Comparison of ENCODE assay signal across 8 cellular contexts in genomic region chr1:45803781-45804670, GRCh38. TPM values are rescaled to one million over a fixed set of nuclear protein-coding genes. Genes with fewer than 3 reads are reported as not detected.
DNase-seq lines count a peak whose midpoint lies in the region; ATAC-seq and TF ChIP-seq lines count a peak whose summit lies in the region.
"Not testable (repeated sequence)": the region's sequence is repeated elsewhere in the genome, so short reads cannot be mapped to it uniquely, and the experiment has no call there.

No MANE protein-coding gene starts in this region.

- peaks cover 49% of the 10 kb centered on the region for H3K79me2 ChIP-seq in ACC112 (ENCODE audit: control insufficient read depth, insufficient read depth, low read length, unreplicated experiment)

- peak; percentile 4 for DNase-seq in NCI-H1694 (lab: John Stamatoyannopoulos, UW)
- DNase-seq in activated CD4-positive, alpha-beta T cell treated with anti-CD3 and anti-CD28 coated beads, Interleukin-2, amount 10 ng/mL, durations not matched to agents 24 days and 14 days, result peak; percentile 75
- DNase-seq in immature natural killer cell; retinal pigment epithelial cell (ENCODE audit: low read depth): not testable (repeated sequence)

- not testable (repeated sequence) for H3K36me3 ChIP-seq in ACC112 (ENCODE audit: insufficient read depth, low read length)

- intact Hi-C loops in activated CD4-positive, alpha-beta T cell treated with anti-CD3 and anti-CD28 coated beads, Interleukin-2, amount 10 ng/mL, durations not matched to agents 24 days and 14 days (cut with micrococcal nuclease), result loop anchor here (1.0 to 5.0 kb wide), 4 partner anchors 53 to 997 kb away; partner anchors contain the start of genes BTBD19, DYNLT4, GPBP1L1 and IPP
- intact Hi-C loops in dendritic cell treated with granulocyte-macrophage colony-stimulating factor and Interleukin-4, amounts not matched to agents 40 ng/mL and 50 ng/mL, for 4 days (cut with micrococcal nuclease), result loop anchor here (2.0 to 5.0 kb wide), 2 partner anchors 52 to 115 kb away; partner anchors contain the start of genes IPP and TMEM69

- H3K27ac Mint-ChIP-seq in activated CD4-positive, alpha-beta T cell treated with anti-CD3 and anti-CD28 coated beads, Interleukin-2, amount 10 ng/mL, durations not matched to agents 24 days and 14 days, result peak overlapping the region; percentile 78
- H3K27ac Mint-ChIP-seq in dendritic cell treated with granulocyte-macrophage colony-stimulating factor and Interleukin-4, amounts not matched to agents 40 ng/mL and 50 ng/mL, for 4 days, result peak overlapping the region; percentile 80
- H3K27ac Mint-ChIP-seq in immature natural killer cell, result peak overlapping the region; percentile 50 to 93 (median 80)

- H3K4me3 ChIP-seq in ACC112 (ENCODE audit: low read depth, low read length), result peak overlapping the region; percentile 93
- H3K4me3 ChIP-seq in retinal pigment epithelial cell (ENCODE audit: low read length), result peak overlapping the region; percentile 79

- not testable (repeated sequence) for TF ChIP-seq CTCF in retinal pigment epithelial cell (conservative IDR thresholded peaks at IDR 0.05; ENCODE audit: low read depth, low read length)

- H3K4me3 Mint-ChIP-seq in activated CD4-positive, alpha-beta T cell treated with anti-CD3 and anti-CD28 coated beads, Interleukin-2, amount 10 ng/mL, durations not matched to agents 24 days and 14 days, result peak overlapping the region; percentile 93
- H3K4me3 Mint-ChIP-seq in dendritic cell treated with granulocyte-macrophage colony-stimulating factor and Interleukin-4, amounts not matched to agents 40 ng/mL and 50 ng/mL, for 4 days, result peak overlapping the region; percentile 82
- peak overlapping the region; percentile 86 to 96 (median 90) for H3K4me3 Mint-ChIP-seq in immature natural killer cell

- H2AFZ ChIP-seq in ACC112 (ENCODE audit: low read length, unreplicated experiment), result peak overlapping the region; percentile 96

- peaks cover 16% of the 10 kb centered on the region for H3K4me1 ChIP-seq in ACC112 (ENCODE audit: control insufficient read depth, insufficient read depth, low read length, unreplicated experiment)

- peaks cover 14% of the 10 kb centered on the region for H3K36me3 Mint-ChIP-seq in activated CD4-positive, alpha-beta T cell treated with anti-CD3 and anti-CD28 coated beads, Interleukin-2, amount 10 ng/mL, durations not matched to agents 24 days and 14 days (ENCODE audit: low read depth)
- peaks cover 32% of the 10 kb centered on the region for H3K36me3 Mint-ChIP-seq in dendritic cell treated with granulocyte-macrophage colony-stimulating factor and Interleukin-4, amounts not matched to agents 40 ng/mL and 50 ng/mL, for 4 days (ENCODE audit: low read depth)
- not testable (repeated sequence) for H3K36me3 Mint-ChIP-seq in immature natural killer cell

- not testable (repeated sequence) for H3K27me3 Mint-ChIP-seq in activated CD4-positive, alpha-beta T cell treated with anti-CD3 and anti-CD28 coated beads, Interleukin-2, amount 10 ng/mL, durations not matched to agents 24 days and 14 days; dendritic cell treated with granulocyte-macrophage colony-stimulating factor and Interleukin-4, amounts not matched to agents 40 ng/mL and 50 ng/mL, for 4 days; immature natural killer cell (ENCODE audit: low read depth in 3 of 3)

- ATAC-seq in GM18868 (IDR thresholded peaks at IDR 0.05; ENCODE audit: unreplicated experiment) (peak; percentile 23), HG02973 (IDR thresholded peaks at IDR 0.05; ENCODE audit: unreplicated experiment) (peak; percentile 6)

- not testable (repeated sequence) for H3K27me3 ChIP-seq in ACC112 (ENCODE audit: insufficient read depth, low read length)

- H3K27ac ChIP-seq in ACC112 (ENCODE audit: low read depth, low read length), result not testable (repeated sequence)

- H3K4me1 Mint-ChIP-seq in activated CD4-positive, alpha-beta T cell treated with anti-CD3 and anti-CD28 coated beads, Interleukin-2, amount 10 ng/mL, durations not matched to agents 24 days and 14 days, result peaks cover 33% of the 10 kb centered on the region
- H3K4me1 Mint-ChIP-seq in dendritic cell treated with granulocyte-macrophage colony-stimulating factor and Interleukin-4, amounts not matched to agents 40 ng/mL and 50 ng/mL, for 4 days (ENCODE audit: low read depth), result peaks cover 52% of the 10 kb centered on the region
- H3K4me1 Mint-ChIP-seq in immature natural killer cell, result peaks cover 27 to 38% of the 10 kb centered on the region in 2 donors

- H3K9me3 Mint-ChIP-seq in activated CD4-positive, alpha-beta T cell treated with anti-CD3 and anti-CD28 coated beads, Interleukin-2, amount 10 ng/mL, durations not matched to agents 24 days and 14 days; dendritic cell treated with granulocyte-macrophage colony-stimulating factor and Interleukin-4, amounts not matched to agents 40 ng/mL and 50 ng/mL, for 4 days; immature natural killer cell: not testable (repeated sequence)

RNA-seq across cellular contexts. Expression of gene MAST2, which starts 0.6 kb away (rescaled TPM):
- 31.4 and 33.1 TPM in 2 replicates for total RNA-seq in activated CD4-positive, alpha-beta T cell treated with anti-CD3 and anti-CD28 coated beads, Interleukin-2, amount 10 ng/mL, durations not matched to agents 24 days and 14 days
- polyA plus RNA-seq in immature natural killer cell, result 1 to 10 TPM; 1.4 to 7.9 (median 7.4) TPM

RNA-seq across cellular contexts. Expression of gene IPP, which starts 53.6 kb away (rescaled TPM):
- total RNA-seq in activated CD4-positive, alpha-beta T cell treated with anti-CD3 and anti-CD28 coated beads, Interleukin-2, amount 10 ng/mL, durations not matched to agents 24 days and 14 days, result 13.8 and 15.3 TPM in 2 replicates
- 10 to 100 TPM; 13.4 to 20.4 (median 17.6) TPM for polyA plus RNA-seq in immature natural killer cell
